In the genomic region with DNA sequence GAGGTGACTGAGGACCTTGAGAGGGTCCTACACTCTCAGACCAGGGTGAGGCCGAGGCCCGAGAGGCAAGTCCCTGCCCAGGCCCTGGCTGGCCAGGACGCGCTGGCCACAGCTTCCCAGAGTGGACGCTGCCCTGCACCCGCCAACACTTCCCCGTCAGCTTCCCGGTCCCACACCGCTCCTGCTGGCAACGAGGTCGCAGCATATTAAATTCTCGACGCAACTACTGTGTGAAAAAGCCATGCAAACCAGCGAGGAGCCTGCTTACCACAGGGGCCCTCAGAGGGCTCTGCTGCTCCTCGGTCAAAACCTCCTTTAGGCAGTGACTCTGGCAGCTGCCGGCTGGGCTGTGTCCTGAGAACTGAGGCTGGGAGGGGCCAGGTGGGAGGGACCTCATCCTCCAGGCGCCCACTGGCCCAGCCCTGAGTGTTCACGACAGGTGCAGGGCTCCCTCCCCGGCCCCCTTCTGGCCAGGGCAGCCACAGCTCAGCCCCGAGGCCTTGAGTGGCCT, we compare ENCODE assay signal across 18 cellular contexts. TPM values are rescaled to one million over a fixed set of nuclear protein-coding genes. Genes with fewer than 3 reads are reported as not detected.
DNase-seq lines count a peak whose midpoint lies in the region; ATAC-seq and TF ChIP-seq lines count a peak whose summit lies in the region.
"Had no signal": no experiment of that assay in that cellular context is flagged by ENCODE, and none has a peak within 500 bp of the region (broad histone marks: within the 10 kb centered on the region; RNA-seq: fewer than 3 reads in every experiment).

No MANE protein-coding gene starts in this region.

- TF ChIP-seq POLR2A in thyroid gland (IDR thresholded peaks at IDR 0.05): peak in 1 of 2 donors; percentile 49

- H3K4me3 Mint-ChIP-seq in nephron progenitor cell: no peak overlapping the region
- H3K4me3 Mint-ChIP-seq: activated CD8-positive, alpha-beta memory T cell treated with anti-CD3 and anti-CD28 coated beads, Interleukin-2, amount 10 ng/mL, durations not matched to agents 7 days and 5 days; activated naive CD8-positive, alpha-beta T cell treated with anti-CD3 and anti-CD28 coated beads for 36 hours; central memory CD8-positive, alpha-beta T cell had no signal

- intact Hi-C loops in thyroid gland (cut with DNase I): loop anchor here (10.0 kb wide), 1 partner anchor 418 kb away; no protein-coding TSS in a partner anchor

- WGBS in thyroid gland, 2 donors: 100% methylated on average over 1 of the region's 20 CpGs; no CpG with 5 or more reads in 1 of the 2 donors

- no peaks in the 10 kb centered on the region for H3K36me3 Mint-ChIP-seq in nephron progenitor cell (ENCODE audit: low read depth)
- H3K36me3 Mint-ChIP-seq: activated CD8-positive, alpha-beta memory T cell treated with anti-CD3 and anti-CD28 coated beads, Interleukin-2, amount 10 ng/mL, durations not matched to agents 7 days and 5 days; activated naive CD8-positive, alpha-beta T cell treated with anti-CD3 and anti-CD28 coated beads for 36 hours had no signal

- H3K27me3 Mint-ChIP-seq in nephron progenitor cell (ENCODE audit: low read depth, poor library complexity): peaks cover 30% of the 10 kb centered on the region

- peak overlapping the region; percentile 88 to 95 (median 89) for H3K27ac ChIP-seq in thyroid gland
- H3K27ac ChIP-seq: heart right ventricle, parathyroid adenoma, vagina had no signal

- H3K36me3 ChIP-seq in thyroid gland: no peaks in the 10 kb centered on the region
- H3K36me3 ChIP-seq: heart right ventricle, vagina had no signal

- no peak for TF ChIP-seq CTCF in thyroid gland (IDR thresholded peaks at IDR 0.05)
- TF ChIP-seq CTCF in nephron progenitor cell (IDR thresholded peaks at IDR 0.05): no peak

- no peaks in the 10 kb centered on the region for H3K9me3 Mint-ChIP-seq in nephron progenitor cell
- H3K9me3 Mint-ChIP-seq: activated naive CD8-positive, alpha-beta T cell treated with anti-CD3 and anti-CD28 coated beads for 36 hours; central memory CD8-positive, alpha-beta T cell had no signal

- peaks cover 26% of the 10 kb centered on the region for H3K4me1 Mint-ChIP-seq in nephron progenitor cell

- no peaks in the 10 kb centered on the region for H3K27me3 ChIP-seq in thyroid gland
- H3K27me3 ChIP-seq: vagina had no signal

- ATAC-seq in HG03442 (IDR thresholded peaks at IDR 0.05; ENCODE audit: unreplicated experiment): no peak
- ATAC-seq: activated CD8-positive, alpha-beta memory T cell treated with anti-CD3 and anti-CD28 coated beads, Interleukin-2, amount 10 ng/mL, durations not matched to agents 7 days and 5 days had no signal

- peak overlapping the region in 1 of 3 donors; percentile 15 for H3K4me3 ChIP-seq in thyroid gland (replicated peaks in 1 of 3)
- H3K4me3 ChIP-seq: heart right ventricle, vagina had no signal

- H3K27ac Mint-ChIP-seq in nephron progenitor cell: no peak overlapping the region
- H3K27ac Mint-ChIP-seq: activated CD8-positive, alpha-beta memory T cell treated with anti-CD3 and anti-CD28 coated beads, Interleukin-2, amount 10 ng/mL, durations not matched to agents 7 days and 5 days; activated naive CD8-positive, alpha-beta T cell treated with anti-CD3 and anti-CD28 coated beads for 36 hours had no signal

- DNase-seq in NCI-H748 (lab: John Stamatoyannopoulos, UW; ENCODE audit: unreplicated experiment) (peak; percentile 47), NCI-H748 treated with DMSO at 0.1 percent for 48 hours (lab: John Stamatoyannopoulos, UW) (no peak), NCI-H510A treated with DMSO at 0.1 percent for 48 hours (lab: John Stamatoyannopoulos, UW) (peak; percentile 73), iPS-NIHi11 (ENCODE audit: low spot score) (peak; percentile 72), thyroid gland (peak; percentile 73 to 84), nephron progenitor cell (no peak), NCI-H1105 (lab: John Stamatoyannopoulos, UW) (no peak)
- DNase-seq: ACHN; activated CD8-positive, alpha-beta memory T cell treated with anti-CD3 and anti-CD28 coated beads, Interleukin-2, amount 10 ng/mL, durations not matched to agents 7 days and 5 days; activated naive CD8-positive, alpha-beta T cell treated with anti-CD3 and anti-CD28 coated beads for 36 hours; EL; heart right ventricle; NCI-H2029 treated with DMSO at 0.1 percent for 48 hours had no signal

- no peaks in the 10 kb centered on the region for H3K9me3 ChIP-seq in thyroid gland
- H3K9me3 ChIP-seq: heart right ventricle, vagina had no signal

- peaks cover 12 to 30% of the 10 kb centered on the region in 2 donors for H3K4me1 ChIP-seq in thyroid gland
- H3K4me1 ChIP-seq: parathyroid adenoma had no signal

RNA-seq across cellular contexts. Expression of a gene that starts 2.1 kb away (rescaled TPM):
- total RNA-seq in thyroid gland: under 1 TPM in 1 of 4 donors, not detected in 3; 0.54 TPM
- total RNA-seq: heart right ventricle, lung microvascular endothelial cell, vagina had no signal

RNA-seq across cellular contexts. Expression of a gene that starts 14.7 kb away (rescaled TPM):
- total RNA-seq in thyroid gland: 1 to 10 TPM in 3 of 4 donors, under 1 TPM in 1; 0.22 to 6.6 (median 3.9) TPM
- total RNA-seq: activated naive CD8-positive, alpha-beta T cell treated with anti-CD3 and anti-CD28 coated beads for 36 hours; lung microvascular endothelial cell; vagina had no signal

RNA-seq across cellular contexts. Expression of a gene that starts 23.3 kb away (rescaled TPM):
- total RNA-seq in thyroid gland: 10 to 100 TPM in 1 of 4 donors, 1 to 10 TPM in 3; 4.1 to 15.3 (median 5.1) TPM

RNA-seq across cellular contexts. Expression of a gene that starts 39.5 kb away (rescaled TPM):
- total RNA-seq in thyroid gland: 1 to 10 TPM in 2 of 4 donors, under 1 TPM in 1, not detected in 1; 0.45 to 3.0 (median 2.5) TPM

Comparison
In these comparisons a context has a peak if more than half of its experiments do, and no peak if none do; other contexts are left out.
1. DNase-seq: peak in NCI-H748 (single experiment), NCI-H510A treated with DMSO at 0.1 percent for 48 hours (single experiment), iPS-NIHi11 (single experiment) and thyroid gland (2 of 2); none in NCI-H748 treated with DMSO at 0.1 percent for 48 hours (single experiment), nephron progenitor cell (single experiment) and NCI-H1105 (single experiment).